In the genomic region with DNA sequence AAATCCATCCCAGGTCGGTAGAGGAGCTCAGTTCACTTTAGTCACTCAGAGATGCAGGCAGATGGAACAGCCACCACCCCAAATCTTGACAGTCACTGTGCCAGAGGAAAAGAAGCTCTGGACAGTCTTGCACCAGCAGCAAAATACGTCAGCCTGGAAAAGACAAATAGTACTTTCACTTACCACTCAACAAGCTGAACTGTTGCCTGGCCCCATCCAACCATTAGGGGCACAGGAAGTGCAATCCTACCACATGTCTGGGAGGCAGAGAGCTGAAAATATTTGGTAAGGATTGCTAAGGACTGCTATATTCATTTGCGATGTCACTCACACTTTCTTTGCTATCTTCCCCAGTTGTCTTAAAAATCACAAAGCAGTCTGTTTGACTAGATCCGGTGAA, we compare ENCODE assay signal across 18 cellular contexts.
DNase-seq lines count a peak whose midpoint lies in the region; ATAC-seq and TF ChIP-seq lines count a peak whose summit lies in the region.
"Had no signal": no experiment of that assay in that cellular context is flagged by ENCODE, and none has a peak within 500 bp of the region (broad histone marks: within the 10 kb centered on the region; RNA-seq: fewer than 3 reads in every experiment).

No MANE protein-coding gene starts in this region.

- intact Hi-C loops in lower lobe of right lung (cut with DNase I): no loop called here
- intact Hi-C loops in heart right ventricle (cut with DNase I): no loop called here
- intact Hi-C loops in Right ventricle myocardium superior (cut with DNase I): no loop called here

- H3K4me3 ChIP-seq in RWPE2 (ENCODE audit: severe bottlenecking) (no peak overlapping the region), lower lobe of right lung (no peak overlapping the region), heart right ventricle (no peak overlapping the region)
- H3K4me3 ChIP-seq: PC-9, SJSA1 had no signal

- 54 to 59% methylated on average over 4 of the region's 4 CpGs for WGBS in heart right ventricle, 2 donors

- H3K36me3 ChIP-seq in RWPE2 (ENCODE audit: low read depth) (no peaks in the 10 kb centered on the region), lower lobe of right lung (no peaks in the 10 kb centered on the region), heart right ventricle (no peaks in the 10 kb centered on the region)
- H3K36me3 ChIP-seq: SJSA1 had no signal

- peak; percentile 25; the same call in 1 of the 3 replicates for ATAC-seq in RWPE2 (ENCODE audit: low read depth)
- peak; percentile 68 to 75 for ATAC-seq in lower lobe of right lung
- ATAC-seq in heart right ventricle: no peak
- ATAC-seq in GM19324 (IDR thresholded peaks at IDR 0.05; ENCODE audit: low FRiP score, unreplicated experiment): no peak
- ATAC-seq in Right ventricle myocardium superior (ENCODE audit: poor library complexity): no peak

- H3K9me3 ChIP-seq in RWPE2 (ENCODE audit: severe bottlenecking): peaks cover 2% of the 10 kb centered on the region
- H3K9me3 ChIP-seq in lower lobe of right lung: no peaks in the 10 kb centered on the region
- H3K9me3 ChIP-seq in heart right ventricle: peaks cover 0 to 5% (median 0%) of the 10 kb centered on the region in 11 donors
- H3K9me3 ChIP-seq: SJSA1 had no signal

- H3K27ac ChIP-seq in RWPE2 (ENCODE audit: poor library complexity, severe bottlenecking) (no peak overlapping the region), lower lobe of right lung (no peak overlapping the region), heart right ventricle (no peak overlapping the region)
- H3K27ac ChIP-seq: 22Rv1, KMS-11, PC-9, SJSA1 had no signal

- no peaks in the 10 kb centered on the region for H3K27me3 ChIP-seq in RWPE2 (ENCODE audit: insufficient read depth, poor library complexity, severe bottlenecking)
- H3K27me3 ChIP-seq in lower lobe of right lung (ENCODE audit: low read depth): no peaks in the 10 kb centered on the region
- H3K27me3 ChIP-seq in heart right ventricle: peaks cover 0 to 15% (median 0%) of the 10 kb centered on the region in 7 donors
- H3K27me3 ChIP-seq: SJSA1 had no signal

- no peaks in the 10 kb centered on the region for H3K4me1 ChIP-seq in RWPE2 (ENCODE audit: insufficient read depth, poor library complexity, severe bottlenecking)
- no peaks in the 10 kb centered on the region for H3K4me1 ChIP-seq in lower lobe of right lung
- no peaks in the 10 kb centered on the region for H3K4me1 ChIP-seq in heart right ventricle
- H3K4me1 ChIP-seq: SJSA1 had no signal

- TF ChIP-seq CTCF in RWPE2 (IDR thresholded peaks at IDR 0.05; ENCODE audit: poor library complexity, severe bottlenecking) (no peak), lower lobe of right lung (IDR thresholded peaks at IDR 0.05) (no peak), heart right ventricle (IDR thresholded peaks at IDR 0.05) (no peak)

- DNase-seq in NCI-H510A treated with DMSO at 0.1 percent for 48 hours (lab: John Stamatoyannopoulos, UW) (peak; percentile 33), NCI-H510A (lab: John Stamatoyannopoulos, UW) (no peak), RWPE2 (ENCODE audit: low spot score) (no peak), lower lobe of right lung (no peak), heart right ventricle (no peak), T-helper 9 cell (no peak), Right ventricle myocardium superior (no peak)
- DNase-seq: DMS79 treated with DMSO at 0.1 percent for 48 hours, HCEC 1CT, MM.1S, NCI-H1092, NCI-H2081, NCI-H774, PC-9 had no signal

Comparison
In these comparisons a context has a peak if more than half of its experiments do, and no peak if none do; other contexts are left out.
1. ATAC-seq: peak in RWPE2 (single experiment) and lower lobe of right lung (2 of 2); none in heart right ventricle (0 of 8), GM19324 (single experiment) and Right ventricle myocardium superior (single experiment).